1 cellular context compared by ENCODE assay signal in the genomic region with DNA sequence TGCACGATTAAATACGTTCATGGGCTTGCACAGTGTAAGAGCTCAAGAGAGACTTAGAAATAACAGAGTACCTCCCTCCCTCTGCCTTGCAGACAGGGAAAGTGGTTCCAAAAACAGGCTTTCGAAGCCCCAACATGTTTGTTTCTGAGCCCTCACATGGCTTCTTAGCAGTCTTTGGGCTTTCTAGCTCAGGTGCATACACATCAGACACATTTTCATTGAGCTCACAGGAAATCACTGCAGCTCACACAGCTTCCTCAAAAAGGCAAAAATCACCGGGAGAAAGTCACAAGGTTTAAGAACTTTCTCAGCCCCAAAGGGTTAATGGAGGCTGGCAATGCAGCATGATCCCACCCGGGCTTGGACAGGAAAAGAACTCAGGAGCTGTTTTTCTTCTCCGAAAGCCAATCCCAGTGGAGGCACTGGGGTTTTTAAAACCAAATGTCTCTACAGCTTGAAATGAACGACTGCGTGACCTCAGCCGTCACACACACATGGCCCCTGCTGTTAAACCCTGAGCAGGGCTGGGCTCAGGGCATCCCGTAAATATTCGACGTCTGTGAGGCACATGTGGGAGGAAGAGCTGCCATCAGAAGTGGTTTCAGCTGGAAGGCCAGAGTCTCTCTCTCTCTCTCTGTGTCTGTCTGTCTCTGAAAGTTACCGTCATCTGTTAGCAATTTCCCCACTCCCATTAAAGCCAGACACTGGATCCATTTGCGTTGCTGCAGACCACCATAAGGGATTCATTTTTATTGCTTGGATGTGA.
TF ChIP-seq lines count a peak whose summit lies in the region.

No MANE protein-coding gene starts in this region.

TF ChIP-seq in SK-N-SH, 30 proteins besides CTCF, POLR2A, EP300 and RAD21 (continued from another document):
- TF ChIP-seq, protein P1, sequence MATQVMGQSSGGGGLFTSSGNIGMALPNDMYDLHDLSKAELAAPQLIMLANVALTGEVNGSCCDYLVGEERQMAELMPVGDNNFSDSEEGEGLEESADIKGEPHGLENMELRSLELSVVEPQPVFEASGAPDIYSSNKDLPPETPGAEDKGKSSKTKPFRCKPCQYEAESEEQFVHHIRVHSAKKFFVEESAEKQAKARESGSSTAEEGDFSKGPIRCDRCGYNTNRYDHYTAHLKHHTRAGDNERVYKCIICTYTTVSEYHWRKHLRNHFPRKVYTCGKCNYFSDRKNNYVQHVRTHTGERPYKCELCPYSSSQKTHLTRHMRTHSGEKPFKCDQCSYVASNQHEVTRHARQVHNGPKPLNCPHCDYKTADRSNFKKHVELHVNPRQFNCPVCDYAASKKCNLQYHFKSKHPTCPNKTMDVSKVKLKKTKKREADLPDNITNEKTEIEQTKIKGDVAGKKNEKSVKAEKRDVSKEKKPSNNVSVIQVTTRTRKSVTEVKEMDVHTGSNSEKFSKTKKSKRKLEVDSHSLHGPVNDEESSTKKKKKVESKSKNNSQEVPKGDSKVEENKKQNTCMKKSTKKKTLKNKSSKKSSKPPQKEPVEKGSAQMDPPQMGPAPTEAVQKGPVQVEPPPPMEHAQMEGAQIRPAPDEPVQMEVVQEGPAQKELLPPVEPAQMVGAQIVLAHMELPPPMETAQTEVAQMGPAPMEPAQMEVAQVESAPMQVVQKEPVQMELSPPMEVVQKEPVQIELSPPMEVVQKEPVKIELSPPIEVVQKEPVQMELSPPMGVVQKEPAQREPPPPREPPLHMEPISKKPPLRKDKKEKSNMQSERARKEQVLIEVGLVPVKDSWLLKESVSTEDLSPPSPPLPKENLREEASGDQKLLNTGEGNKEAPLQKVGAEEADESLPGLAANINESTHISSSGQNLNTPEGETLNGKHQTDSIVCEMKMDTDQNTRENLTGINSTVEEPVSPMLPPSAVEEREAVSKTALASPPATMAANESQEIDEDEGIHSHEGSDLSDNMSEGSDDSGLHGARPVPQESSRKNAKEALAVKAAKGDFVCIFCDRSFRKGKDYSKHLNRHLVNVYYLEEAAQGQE (IDR thresholded peaks at IDR 0.05; ENCODE audit: low read depth, low read length) = no peak
- TF ChIP-seq, protein P2, sequence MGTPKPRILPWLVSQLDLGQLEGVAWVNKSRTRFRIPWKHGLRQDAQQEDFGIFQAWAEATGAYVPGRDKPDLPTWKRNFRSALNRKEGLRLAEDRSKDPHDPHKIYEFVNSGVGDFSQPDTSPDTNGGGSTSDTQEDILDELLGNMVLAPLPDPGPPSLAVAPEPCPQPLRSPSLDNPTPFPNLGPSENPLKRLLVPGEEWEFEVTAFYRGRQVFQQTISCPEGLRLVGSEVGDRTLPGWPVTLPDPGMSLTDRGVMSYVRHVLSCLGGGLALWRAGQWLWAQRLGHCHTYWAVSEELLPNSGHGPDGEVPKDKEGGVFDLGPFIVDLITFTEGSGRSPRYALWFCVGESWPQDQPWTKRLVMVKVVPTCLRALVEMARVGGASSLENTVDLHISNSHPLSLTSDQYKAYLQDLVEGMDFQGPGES (IDR thresholded peaks at IDR 0.05; ENCODE audit: low read depth, low read length) = no peak
- no peak for TF ChIP-seq TAF1 (IDR thresholded peaks at IDR 0.05; ENCODE audit: borderline replicate concordance, low read depth, low read length)
- no peak for TF ChIP-seq NFIC (IDR thresholded peaks at IDR 0.05; ENCODE audit: borderline replicate concordance)
- TF ChIP-seq MXI1 (IDR thresholded peaks at IDR 0.05; ENCODE audit: low read depth, low read length) = peak; percentile 95
- peak; percentile 83 for TF ChIP-seq CHD2 (IDR thresholded peaks at IDR 0.05; ENCODE audit: low read length, partially characterized antibody)
- no peak for TF ChIP-seq FOXM1 (IDR thresholded peaks at IDR 0.05; ENCODE audit: low read depth)
- TF ChIP-seq, protein P3, sequence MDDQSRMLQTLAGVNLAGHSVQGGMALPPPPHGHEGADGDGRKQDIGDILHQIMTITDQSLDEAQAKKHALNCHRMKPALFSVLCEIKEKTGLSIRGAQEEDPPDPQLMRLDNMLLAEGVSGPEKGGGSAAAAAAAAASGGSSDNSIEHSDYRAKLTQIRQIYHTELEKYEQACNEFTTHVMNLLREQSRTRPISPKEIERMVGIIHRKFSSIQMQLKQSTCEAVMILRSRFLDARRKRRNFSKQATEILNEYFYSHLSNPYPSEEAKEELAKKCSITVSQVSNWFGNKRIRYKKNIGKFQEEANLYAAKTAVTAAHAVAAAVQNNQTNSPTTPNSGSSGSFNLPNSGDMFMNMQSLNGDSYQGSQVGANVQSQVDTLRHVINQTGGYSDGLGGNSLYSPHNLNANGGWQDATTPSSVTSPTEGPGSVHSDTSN (IDR thresholded peaks at IDR 0.05) = no peak
- TF ChIP-seq GATA2 (CRISPR knock-in tag; IDR thresholded peaks at IDR 0.05) = no peak
- TF ChIP-seq, protein P4, sequence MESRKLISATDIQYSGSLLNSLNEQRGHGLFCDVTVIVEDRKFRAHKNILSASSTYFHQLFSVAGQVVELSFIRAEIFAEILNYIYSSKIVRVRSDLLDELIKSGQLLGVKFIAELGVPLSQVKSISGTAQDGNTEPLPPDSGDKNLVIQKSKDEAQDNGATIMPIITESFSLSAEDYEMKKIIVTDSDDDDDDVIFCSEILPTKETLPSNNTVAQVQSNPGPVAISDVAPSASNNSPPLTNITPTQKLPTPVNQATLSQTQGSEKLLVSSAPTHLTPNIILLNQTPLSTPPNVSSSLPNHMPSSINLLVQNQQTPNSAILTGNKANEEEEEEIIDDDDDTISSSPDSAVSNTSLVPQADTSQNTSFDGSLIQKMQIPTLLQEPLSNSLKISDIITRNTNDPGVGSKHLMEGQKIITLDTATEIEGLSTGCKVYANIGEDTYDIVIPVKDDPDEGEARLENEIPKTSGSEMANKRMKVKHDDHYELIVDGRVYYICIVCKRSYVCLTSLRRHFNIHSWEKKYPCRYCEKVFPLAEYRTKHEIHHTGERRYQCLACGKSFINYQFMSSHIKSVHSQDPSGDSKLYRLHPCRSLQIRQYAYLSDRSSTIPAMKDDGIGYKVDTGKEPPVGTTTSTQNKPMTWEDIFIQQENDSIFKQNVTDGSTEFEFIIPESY (IDR thresholded peaks at IDR 0.05; ENCODE audit: borderline replicate concordance, low read depth) = no peak
- TF ChIP-seq EZH2phosphoT487 (IDR thresholded peaks at IDR 0.05; ENCODE audit: borderline replicate concordance, low read depth) = no peak
- no peak for TF ChIP-seq FOSL2 (IDR thresholded peaks at IDR 0.05; ENCODE audit: borderline replicate concordance, low read depth)
- TF ChIP-seq TCF12 (IDR thresholded peaks at IDR 0.05) = peak; percentile 84
- no peak for TF ChIP-seq RFX5 (IDR thresholded peaks at IDR 0.05; ENCODE audit: low read length)
- TF ChIP-seq SMC3 (IDR thresholded peaks at IDR 0.05; ENCODE audit: low read depth, low read length) = no peak
- no peak for TF ChIP-seq MEF2A (IDR thresholded peaks at IDR 0.05; ENCODE audit: borderline replicate concordance, low read depth)
- 0 out of 2 replicates have a peak, but pooled peaks have one; percentile 37 for TF ChIP-seq POLR2AphosphoS5 (IDR thresholded peaks at IDR 0.05; ENCODE audit: low read depth, low read length)
- no peak for TF ChIP-seq YY1 (IDR thresholded peaks at IDR 0.05; ENCODE audit: low read depth)
